In genomic region chrX:68433981-68434299, GRCh38 we compare ENCODE assay signal across 11 cellular contexts. TPM values are rescaled to one million over a fixed set of nuclear protein-coding genes. Genes with fewer than 3 reads are reported as not detected.
DNase-seq lines count a peak whose midpoint lies in the region; ATAC-seq and TF ChIP-seq lines count a peak whose summit lies in the region.
"Had no signal": no experiment of that assay in that cellular context is flagged by ENCODE, and none has a peak within 500 bp of the region (broad histone marks: within the 10 kb centered on the region; RNA-seq: fewer than 3 reads in every experiment).

No MANE protein-coding gene starts in this region.

- no peak overlapping the region for H3K4me3 ChIP-seq in CD4-positive, CD25-positive, alpha-beta regulatory T cell (ENCODE audit: low read depth, low read length)
- peak overlapping the region; percentile 53 for H3K4me3 ChIP-seq in SJSA1
- peak overlapping the region; percentile 56 to 79 for H3K4me3 ChIP-seq in esophagus (ENCODE audit: low read depth in 1 of 2, low read length in 2 of 2)
- H3K4me3 ChIP-seq in ovary: peak overlapping the region; percentile 58
- H3K4me3 ChIP-seq: GM12878 had no signal

- H3K36me3 Mint-ChIP-seq in CD4-positive, CD25-positive, alpha-beta regulatory T cell: no peaks in the 10 kb centered on the region

- intact Hi-C loops in ovary (cut with DNase I): no loop called here

- no peak for DNase-seq in CD4-positive, CD25-positive, alpha-beta regulatory T cell
- DNase-seq in SJSA1 (ENCODE audit: low read depth in 1 of 2, low spot score in 2 of 2) (no peak), ovary (no peak), COR-L47 (lab: John Stamatoyannopoulos, UW) (no peak), NCI-H1417 (lab: John Stamatoyannopoulos, UW) (no peak), OCI-M2 (lab: John Stamatoyannopoulos, UW; ENCODE audit: unreplicated experiment) (no peak), iPS-NIHi11 (ENCODE audit: low spot score) (no peak)
- DNase-seq: NCI-H1436; stimulated activated naive CD4-positive, alpha-beta T cell treated with Interleukin-2 at 50 U/mL for 16 hours had no signal

- H3K4me3 Mint-ChIP-seq in CD4-positive, CD25-positive, alpha-beta regulatory T cell: peak overlapping the region; percentile 18 to 80 (median 66)

- H3K4me1 ChIP-seq in CD4-positive, CD25-positive, alpha-beta regulatory T cell (ENCODE audit: control insufficient read depth, insufficient read depth, low read length, poor library complexity, severe bottlenecking): peaks cover 6% of the 10 kb centered on the region
- H3K4me1 ChIP-seq in SJSA1 (replicated peaks): peaks cover 48% of the 10 kb centered on the region
- H3K4me1 ChIP-seq in esophagus (ENCODE audit: control insufficient read depth in 2 of 2, insufficient read depth in 2 of 2, low read length in 1 of 2): peaks cover 0 to 8% of the 10 kb centered on the region in 2 donors
- H3K4me1 ChIP-seq in ovary (ENCODE audit: insufficient read depth): peaks cover 2% of the 10 kb centered on the region

- H3K27me3 ChIP-seq in CD4-positive, CD25-positive, alpha-beta regulatory T cell (ENCODE audit: control insufficient read depth, insufficient read depth, low read length): peaks cover 7% of the 10 kb centered on the region
- H3K27me3 ChIP-seq in SJSA1 (replicated peaks) (no peaks in the 10 kb centered on the region), esophagus (ENCODE audit: control insufficient read depth in 1 of 2, insufficient read depth in 2 of 2, low read length in 2 of 2) (peaks cover 0 to 3% of the 10 kb centered on the region in 2 donors), ovary (no peaks in the 10 kb centered on the region)

- H3K4me1 Mint-ChIP-seq in CD4-positive, CD25-positive, alpha-beta regulatory T cell: peaks cover 0 to 8% (median 0%) of the 10 kb centered on the region in 4 donors

- TF ChIP-seq EP300 in ovary (IDR thresholded peaks at IDR 0.05): no peak

- WGBS in esophagus, 2 donors: 0 to 26% methylated on average over 13 of the region's 13 CpGs
- 30 to 40% (median 40%) methylated on average over 13 of the region's 13 CpGs for WGBS in ovary, 3 donors

- H3K27me3 Mint-ChIP-seq in CD4-positive, CD25-positive, alpha-beta regulatory T cell: peaks cover 34% of the 10 kb centered on the region

- TF ChIP-seq CTCF in ovary (IDR thresholded peaks at IDR 0.05): no peak

- H3K27ac Mint-ChIP-seq in CD4-positive, CD25-positive, alpha-beta regulatory T cell: peak overlapping the region in 1 of 3 donors; percentile 70

- peaks cover 0 to 2% (median 0%) of the 10 kb centered on the region in 7 donors for H3K9me3 Mint-ChIP-seq in CD4-positive, CD25-positive, alpha-beta regulatory T cell

- ATAC-seq in CD4-positive, CD25-positive, alpha-beta regulatory T cell (ENCODE audit: low read depth in 2 of 2): no peak
- ATAC-seq: GM12878 had no signal

- H3K27ac ChIP-seq in CD4-positive, CD25-positive, alpha-beta regulatory T cell (ENCODE audit: insufficient read depth, low read length, poor library complexity, severe bottlenecking): no peak overlapping the region
- H3K27ac ChIP-seq in SJSA1 (no peak overlapping the region), esophagus (ENCODE audit: low read depth in 2 of 2, low read length in 1 of 2) (peak overlapping the region; percentile 84 to 93), ovary (peak overlapping the region; percentile 7 to 62)

- no peaks in the 10 kb centered on the region for H3K36me3 ChIP-seq in CD4-positive, CD25-positive, alpha-beta regulatory T cell (ENCODE audit: control insufficient read depth, insufficient read depth, low read length)
- H3K36me3 ChIP-seq in SJSA1 (peaks cover 10% of the 10 kb centered on the region; the same call in 1 of the 2 replicates), esophagus (ENCODE audit: control insufficient read depth in 2 of 2, insufficient read depth in 2 of 2, low read length in 1 of 2) (no peaks in the 10 kb centered on the region), ovary (no peaks in the 10 kb centered on the region)

- no peak for TF ChIP-seq POLR2A in ovary (IDR thresholded peaks at IDR 0.05)

- no peaks in the 10 kb centered on the region for H3K9me3 ChIP-seq in CD4-positive, CD25-positive, alpha-beta regulatory T cell (ENCODE audit: control insufficient read depth in 2 of 2, low read length in 2 of 2)
- H3K9me3 ChIP-seq in SJSA1 (replicated peaks): no peaks in the 10 kb centered on the region
- no peaks in the 10 kb centered on the region for H3K9me3 ChIP-seq in esophagus (ENCODE audit: control insufficient read depth in 2 of 2, insufficient read depth in 1 of 2, low read depth in 1 of 2, low read length in 1 of 2)
- H3K9me3 ChIP-seq in ovary: no peaks in the 10 kb centered on the region

RNA-seq across cellular contexts. Expression of gene OPHN1, which starts 0.6 kb away (rescaled TPM):
- 0.15 TPM for total RNA-seq in CD4-positive, CD25-positive, alpha-beta regulatory T cell
- polyA plus RNA-seq in CD4-positive, CD25-positive, alpha-beta regulatory T cell: not detected
- total RNA-seq in SJSA1 (2014; rRNA removed; shearing (Covaris generic)): 7.8 and 9.1 TPM in 2 replicates
- polyA plus RNA-seq in esophagus (1 to 10 TPM in 1 of 2 donors, under 1 TPM in 1; 0.96 to 1.2 TPM), ovary (1 to 10 TPM; 2.3 to 7.1 TPM)
- 1 to 10 TPM; 3.6 to 9.2 (median 6.9) TPM for total RNA-seq in ovary

Comparison
In these comparisons a context has a peak if more than half of its experiments do, and no peak if none do; other contexts are left out.
1. H3K27ac ChIP-seq: peak in esophagus (2 of 2) and ovary (2 of 2); none in CD4-positive, CD25-positive, alpha-beta regulatory T cell (single experiment) and SJSA1 (single experiment).